29 cellular contexts compared by ENCODE assay signal in the genomic region with DNA sequence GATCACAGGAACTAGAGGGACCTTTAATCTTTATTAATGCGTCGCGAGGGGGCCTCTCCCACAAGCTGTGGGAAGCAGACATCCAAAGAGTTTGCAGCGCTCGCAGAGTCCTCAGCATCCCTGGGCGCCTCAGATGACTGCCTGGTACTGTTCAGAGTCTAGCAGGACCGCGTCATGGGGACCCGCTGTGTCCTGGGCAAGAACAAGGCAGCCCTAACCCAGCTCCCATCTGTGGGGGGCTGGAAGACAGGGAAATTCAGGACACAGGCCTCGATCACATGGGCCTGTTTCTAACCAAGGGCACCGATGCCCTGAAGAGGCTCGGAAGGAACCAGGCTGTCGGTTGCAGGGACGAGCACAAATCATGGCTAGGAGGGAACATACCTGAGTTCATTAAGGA. TPM values are rescaled to one million over a fixed set of nuclear protein-coding genes. Genes with fewer than 3 reads are reported as not detected.
DNase-seq lines count a peak whose midpoint lies in the region; ATAC-seq, FAIRE-seq and TF ChIP-seq lines count a peak whose summit lies in the region.
"Had no signal": no experiment of that assay in that cellular context is flagged by ENCODE, and none has a peak within 500 bp of the region (broad histone marks: within the 10 kb centered on the region; RNA-seq: fewer than 3 reads in every experiment).

No MANE protein-coding gene starts in this region.

- H4K8ac ChIP-seq in H1 (ENCODE audit: extremely low read depth, insufficient read depth, low read length), result no peak overlapping the region
- no peak overlapping the region for H4K8ac ChIP-seq in neuronal stem cell (ENCODE audit: low read depth, low read length)

- H3K14ac ChIP-seq in H1 (ENCODE audit: insufficient read length) (no peak overlapping the region), neuronal stem cell (ENCODE audit: low read length) (peak overlapping the region; percentile 27)

- no peak overlapping the region for H3K9ac ChIP-seq in H1 (replicated peaks in 1 of 4; ENCODE audit: extremely low read depth in 1 of 4, low read depth in 3 of 4, low read length in 3 of 4)
- H3K9ac ChIP-seq in neuronal stem cell (ENCODE audit: low read depth, low read length, poor library complexity), result no peak overlapping the region
- H3K9ac ChIP-seq: BLaER1 had no signal

- H3K23me2 ChIP-seq in H1 (ENCODE audit: low read depth, low read length), result no peaks in the 10 kb centered on the region

- DNase-seq in cerebellar cortex (ENCODE audit: low spot score), result peak; percentile 80
- DNase-seq in H1 (ENCODE audit: low read depth in 1 of 2, low spot score in 2 of 2), result no peak
- DNase-seq in neuronal stem cell (ENCODE audit: low spot score), result no peak
- no peak for DNase-seq in activated CD4-positive, CD25-positive, alpha-beta regulatory T cell treated with anti-CD3 and anti-CD28 coated beads, Interleukin-2, amount 50 U/mL, for 72 hours
- DNase-seq in NCI-H1436 (lab: John Stamatoyannopoulos, UW), result no peak
- DNase-seq: 8988T; ACHN; BE2C; CD4-positive, alpha-beta memory T cell; CD4-positive, CD25-positive, alpha-beta regulatory T cell; CD8-positive, alpha-beta memory T cell; COR-L47; DMS 273 treated with DMSO at 0.1 percent for 48 hours; DMS153; DMS53; DMS79; DND-41; EL; GF-D8 had no signal

- POLR2A ChIA-PET in H1 (lab: Charles Lee; ENCODE audit: partially characterized antibody), result no interaction called here

- H3K4me1 ChIP-seq in H1 (replicated peaks in 1 of 4; ENCODE audit: control insufficient read depth in 3 of 4, insufficient read depth in 4 of 4, low read length in 3 of 4), result peaks cover 0 to 11% (median 3%) of the 10 kb centered on the region in 4 experiments; a peak in 1 of 7 replicates
- peaks cover 0 to 2% of the 10 kb centered on the region in 2 donors for H3K4me1 ChIP-seq in neuronal stem cell (ENCODE audit: control insufficient read depth in 2 of 2, insufficient read depth in 1 of 2, low read depth in 1 of 2, low read length in 2 of 2)
- H3K4me1 ChIP-seq: BLaER1 had no signal

- no peak for TF ChIP-seq POLR2A in H1 (IDR thresholded peaks at IDR 0.05; ENCODE audit: control extremely low read depth in 1 of 2, low read depth in 2 of 2, low read length in 2 of 2)

- H3K27me3 ChIP-seq in H1 (replicated peaks in 1 of 4; ENCODE audit: control insufficient read depth in 3 of 4, extremely low read depth in 1 of 4, insufficient read depth in 3 of 4, low read length in 3 of 4) (no peaks in the 10 kb centered on the region), neuronal stem cell (ENCODE audit: control insufficient read depth in 3 of 3, insufficient read depth in 3 of 3, low read depth in 1 of 3, low read length in 3 of 3) (peaks cover 0 to 35% (median 0%) of the 10 kb centered on the region in 3 experiments)
- H3K27me3 ChIP-seq: BE2C, BLaER1 had no signal

- H3K9me3 ChIP-seq in H1 (ENCODE audit: insufficient read depth in 2 of 2, low read depth in 1 of 2, low read length in 1 of 2), result no peaks in the 10 kb centered on the region
- no peaks in the 10 kb centered on the region for H3K9me3 ChIP-seq in neuronal stem cell (replicated peaks in 1 of 2; ENCODE audit: control insufficient read depth in 2 of 2, insufficient read depth in 1 of 2, low read depth in 1 of 2, low read length in 2 of 2)
- H3K9me3 ChIP-seq: BE2C, BLaER1 had no signal

- H3K4ac ChIP-seq in H1 (replicated peaks; ENCODE audit: insufficient read length, low read depth, low read length) (no peak overlapping the region), neuronal stem cell (ENCODE audit: low read length) (no peak overlapping the region)

- no peak overlapping the region for H3K27ac ChIP-seq in H1 (ENCODE audit: low read depth, low read length)
- H3K27ac ChIP-seq in neuronal stem cell (replicated peaks; ENCODE audit: low read length), result no peak overlapping the region
- H3K27ac ChIP-seq: BLaER1 had no signal

- H4K5ac ChIP-seq in H1 (ENCODE audit: insufficient read length, low read depth, low read length), result no peak overlapping the region

- H4K91ac ChIP-seq in H1 (replicated peaks; ENCODE audit: insufficient read length, low read length) (no peak overlapping the region), neuronal stem cell (ENCODE audit: low read depth, low read length, poor library complexity) (no peak overlapping the region)

- no peak overlapping the region for H3K4me3 ChIP-seq in H1 (ENCODE audit: extremely low read depth in 1 of 4, insufficient read depth in 2 of 4, low read depth in 3 of 4, low read length in 4 of 4)
- H3K4me3 ChIP-seq in neuronal stem cell (ENCODE audit: low read length in 2 of 2), result no peak overlapping the region
- H3K4me3 ChIP-seq: BLaER1 had no signal

- no peak overlapping the region for H2AFZ ChIP-seq in H1 (ENCODE audit: low read length)
- no peak overlapping the region for H2AFZ ChIP-seq in neuronal stem cell (ENCODE audit: low read length)

- H3K23ac ChIP-seq in H1 (ENCODE audit: insufficient read length) (no peak overlapping the region), neuronal stem cell (ENCODE audit: low read depth, low read length, poor library complexity) (no peak overlapping the region)

- 87% methylated on average over 14 of the region's 14 CpGs; no CpG with 5 or more reads in 1 of the 2 experiments for WGBS in H1 (ENCODE audit: extremely low coverage in 1 of 2, insufficient coverage in 1 of 2, insufficient read length in 1 of 2, insufficient replicate concordance in 2 of 2, low coverage in 1 of 2, low lambda C conversion rate in 2 of 2, missing lambda C conversion rate in 1 of 2), 2 experiments
- WGBS in neuronal stem cell (ENCODE audit: extremely low coverage in 2 of 2, insufficient read length in 2 of 2, insufficient replicate concordance in 1 of 2), 2 donors, result no CpG with 5 or more reads among the region's 14 CpGs

- no peak overlapping the region for H2BK5ac ChIP-seq in H1 (ENCODE audit: low read depth, low read length)
- no peak overlapping the region for H2BK5ac ChIP-seq in neuronal stem cell (ENCODE audit: low read length)

- no peak for TF ChIP-seq EP300 in H1 (IDR thresholded peaks at IDR 0.05; ENCODE audit: borderline replicate concordance in 1 of 2, low read depth in 2 of 2, low read length in 2 of 2)

- TF ChIP-seq RAD21 in H1 (IDR thresholded peaks at IDR 0.05 in 1 of 2, conservative IDR thresholded peaks at IDR 0.05 in 1 of 2; ENCODE audit: low read depth in 2 of 2, low read length in 2 of 2), result no peak

- H3K36me3 ChIP-seq in H1 (ENCODE audit: control insufficient read depth in 2 of 4, insufficient read depth in 4 of 4, low read length in 3 of 4) (no peaks in the 10 kb centered on the region), neuronal stem cell (replicated peaks in 1 of 2; ENCODE audit: control insufficient read depth in 2 of 2, insufficient read depth in 2 of 2, low read length in 2 of 2) (no peaks in the 10 kb centered on the region)
- H3K36me3 ChIP-seq: BE2C, BLaER1 had no signal

- H3K56ac ChIP-seq in H1 (replicated peaks; ENCODE audit: insufficient read length, low read depth, low read length), result no peak overlapping the region

- no peaks in the 10 kb centered on the region for H4K20me1 ChIP-seq in H1 (replicated peaks in 1 of 2; ENCODE audit: control insufficient read depth in 1 of 2, insufficient read depth in 2 of 2, low read length in 2 of 2)
- H4K20me1 ChIP-seq: BLaER1 had no signal

- no peak overlapping the region for H3K4me2 ChIP-seq in H1 (ENCODE audit: insufficient read depth in 1 of 2, low read depth in 2 of 2, low read length in 2 of 2)
- H3K4me2 ChIP-seq in neuronal stem cell (ENCODE audit: insufficient read depth, low read length, poor library complexity, severe bottlenecking), result no peak overlapping the region
- H3K4me2 ChIP-seq: BLaER1 had no signal

- H2BK15ac ChIP-seq in H1 (ENCODE audit: low read length) (peak overlapping the region; percentile 50; the same call in 1 of the 2 replicates), neuronal stem cell (ENCODE audit: low read length) (no peak overlapping the region)

- H2AK5ac ChIP-seq in H1 (ENCODE audit: low read depth, low read length), result no peak overlapping the region
- no peak overlapping the region for H2AK5ac ChIP-seq in neuronal stem cell (ENCODE audit: low read depth, low read length)

- no peak for TF ChIP-seq CTCF in H1 (IDR thresholded peaks at IDR 0.05; ENCODE audit: control extremely low read depth in 1 of 3, insufficient read depth in 1 of 3, low read depth in 1 of 3, low read length in 3 of 3)

- H2BK20ac ChIP-seq in H1 (ENCODE audit: low read length), result no peak overlapping the region

- no peaks in the 10 kb centered on the region for H3K79me2 ChIP-seq in H1 (ENCODE audit: control insufficient read depth in 1 of 2, insufficient read depth in 2 of 2, low read length in 2 of 2)

- H3K18ac ChIP-seq in H1 (ENCODE audit: extremely low read depth, low read length) (no peak overlapping the region), neuronal stem cell (ENCODE audit: low read length) (no peak overlapping the region)

- CTCF ChIA-PET in H1 (lab: Charles Lee; ENCODE audit: partially characterized antibody), result interaction anchor here (0.8 to 1.7 kb wide), 2 partner anchors 15 to 331 kb away, joined by 3 read pairs; no protein-coding TSS in a partner anchor

- FAIRE-seq in H1 (lab: Jason Lieb, UNC), result no peak
- FAIRE-seq: A204.1, G401.6, GM12891, GM19239 had no signal

- no peak overlapping the region for H2BK120ac ChIP-seq in H1 (replicated peaks; ENCODE audit: low read depth, low read length)
- no peak overlapping the region for H2BK120ac ChIP-seq in neuronal stem cell (ENCODE audit: low read depth, low read length)

- no peak overlapping the region for H2BK12ac ChIP-seq in H1 (ENCODE audit: low read depth, low read length)
- H2BK12ac ChIP-seq in neuronal stem cell (ENCODE audit: low read length), result no peak overlapping the region

- H3K79me1 ChIP-seq in H1 (ENCODE audit: low read depth, low read length), result no peaks in the 10 kb centered on the region
- H3K79me1 ChIP-seq in neuronal stem cell (ENCODE audit: low read depth, low read length), result no peaks in the 10 kb centered on the region

- ATAC-seq in HG03432 (IDR thresholded peaks at IDR 0.05; ENCODE audit: unreplicated experiment), result no peak

TF ChIP-seq in H1, 55 proteins besides CTCF, POLR2A, EP300 and RAD21 (continues in another document):
- TF ChIP-seq RXRA (IDR thresholded peaks at IDR 0.05; ENCODE audit: insufficient read depth, low read depth, low read length) (no peak), EZH2 (IDR thresholded peaks at IDR 0.05; ENCODE audit: low read depth, low read length, severe bottlenecking) (no peak), RFX5 (IDR thresholded peaks at IDR 0.05; ENCODE audit: borderline replicate concordance, low read depth, low read length) (no peak)

RNA-seq across cellular contexts. Expression of a gene that starts 40.0 kb away (rescaled TPM):
- not detected in 2 replicates for total RNA-seq in H1 (2021; fragmentation: NEBNext Ultra II Directional; extraction: Animal tissue kit (Norgen Biotek cat#: 25700))
- not detected in 2 replicates for polyA plus RNA-seq in H1 (2011; rRNA removed)
- polyA plus RNA-seq in H1 (2011; cell fraction: cytosol; rRNA removed), result not detected
- not detected for polyA plus RNA-seq in H1 (2011; cell fraction: nucleus; rRNA removed)
- polyA plus RNA-seq in H1 (2012, experiment 1 of 2), result not detected in 4 replicates
- polyA plus RNA-seq in H1 (2012, experiment 2 of 2), result not detected
- 0.04 TPM for polyA plus RNA-seq in H1 (2013, experiment 1 of 2)
- not detected for polyA plus RNA-seq in H1 (2013, experiment 2 of 2)
- polyA minus RNA-seq in H1 (2011; rRNA and poly(A)+ RNA removed), result not detected in 2 replicates
- not detected for polyA minus RNA-seq in H1 (2011; cell fraction: cytosol; rRNA and poly(A)+ RNA removed)
- polyA minus RNA-seq in H1 (2011; cell fraction: nucleus; rRNA and poly(A)+ RNA removed), result not detected
- polyA plus RNA-seq in neuronal stem cell (2013, experiment 1 of 2), result not detected
- polyA plus RNA-seq in neuronal stem cell (2013, experiment 2 of 2), result not detected
- total RNA-seq: A673; CD4-positive, alpha-beta memory T cell; CD4-positive, CD25-positive, alpha-beta regulatory T cell; CD8-positive, alpha-beta memory T cell; Daoy had no signal
- polyA plus RNA-seq: AG04450; CD14-positive monocyte; CD4-positive, alpha-beta memory T cell; CD4-positive, CD25-positive, alpha-beta regulatory T cell; CD8-positive, alpha-beta memory T cell had no signal
